24 cellular contexts compared by ENCODE assay signal in genomic region chr15:74240897-74241614, GRCh38. TPM values are rescaled to one million over a fixed set of nuclear protein-coding genes. Genes with fewer than 3 reads are reported as not detected.
DNase-seq lines count a peak whose midpoint lies in the region; ATAC-seq and TF ChIP-seq lines count a peak whose summit lies in the region.
"Had no signal": no experiment of that assay in that cellular context is flagged by ENCODE, and none has a peak within 500 bp of the region (broad histone marks: within the 10 kb centered on the region; RNA-seq: fewer than 3 reads in every experiment).

No MANE protein-coding gene starts in this region.

- ATAC-seq in left cardiac atrium (no peak), HG02938 (IDR thresholded peaks at IDR 0.05; ENCODE audit: unreplicated experiment) (no peak)
- ATAC-seq: activated naive CD8-positive, alpha-beta T cell treated with anti-CD3 and anti-CD28 coated beads, Interleukin-2, amount 50 U/mL, for 24 hours; activated T-helper 17 cell treated with anti-CD3 and anti-CD28 coated beads, Interleukin-2, amount 50 U/mL, for 72 hours; naive thymus-derived CD4-positive, alpha-beta T cell had no signal

- H3F3A ChIP-seq in PC-9 (ENCODE audit: insufficient read depth, low read depth), result peaks cover 28% of the 10 kb centered on the region

- no peak overlapping the region for H2BK15ac ChIP-seq in mesenchymal stem cell (ENCODE audit: low read depth, poor library complexity, severe bottlenecking)

- H3K14ac ChIP-seq in mesenchymal stem cell (ENCODE audit: low read length in 2 of 2), result no peak overlapping the region

- no peak overlapping the region for H2BK120ac ChIP-seq in mesenchymal stem cell (ENCODE audit: low read depth, low read length)

- H3K9me3 ChIP-seq in right atrium auricular region (no peaks in the 10 kb centered on the region), PC-9 (ENCODE audit: insufficient read depth, low read depth) (no peaks in the 10 kb centered on the region), mesenchymal stem cell (ENCODE audit: control insufficient read depth, low read length) (no peaks in the 10 kb centered on the region)
- H3K9me3 ChIP-seq: Peyer's patch, sigmoid colon, vagina had no signal

- H3K18ac ChIP-seq in mesenchymal stem cell (ENCODE audit: low read depth in 1 of 2, low read length in 2 of 2), result peak overlapping the region in 1 of 2 experiments; percentile 46

- no peaks in the 10 kb centered on the region for H3K79me1 ChIP-seq in mesenchymal stem cell (replicated peaks; ENCODE audit: low read length, poor library complexity, severe bottlenecking)

- H3K4ac ChIP-seq in mesenchymal stem cell (ENCODE audit: low read depth in 1 of 2, low read length in 2 of 2), result no peak overlapping the region

- H4K91ac ChIP-seq in mesenchymal stem cell (ENCODE audit: low read length), result no peak overlapping the region

- intact Hi-C loops in left cardiac atrium (cut with DNase I) (loop anchor here in 1 of 2 donors (10.0 kb wide), 1 partner anchor 106 kb away; the partner anchor contains the start of gene ISLR2), PC-9 (cut with micrococcal nuclease; ENCODE audit: unreplicated experiment) (loop anchor here (1.0 to 5.0 kb wide), 6 partner anchors 26 to 111 kb away; partner anchors contain the start of gene ISLR2)

- H2AFZ ChIP-seq in PC-9, result no peak overlapping the region
- no peak overlapping the region for H2AFZ ChIP-seq in mesenchymal stem cell (ENCODE audit: low read depth, low read length)

- no peaks in the 10 kb centered on the region for H4K20me1 ChIP-seq in PC-9 (ENCODE audit: insufficient read depth)

- no peak for DNase-seq in right atrium auricular region (ENCODE audit: low spot score)
- no peak for DNase-seq in left cardiac atrium
- DNase-seq in PC-9, result no peak
- DNase-seq in mesenchymal stem cell, result no peak
- no peak for DNase-seq in cerebellum (ENCODE audit: low spot score)
- no peak for DNase-seq in stimulated activated CD8-positive, alpha-beta memory T cell treated with anti-CD3 and anti-CD28 coated beads, Interleukin-4, amount 100 ng/mL, for 48 hours
- DNase-seq: activated B cell treated with CpG ODN at 0.5 μM for 24 hours; activated CD4-positive, alpha-beta T cell treated with anti-CD3 and anti-CD28 coated beads, Interleukin-2, amount 50 U/mL, for 4 hours; activated CD8-positive, alpha-beta memory T cell treated with anti-CD3 and anti-CD28 coated beads, Interleukin-2, amount 50 U/mL, for 4 hours; activated naive CD8-positive, alpha-beta T cell treated with anti-CD3 and anti-CD28 coated beads, Interleukin-2, amount 50 U/mL, for 24 hours; Karpas-422; naive thymus-derived CD4-positive, alpha-beta T cell; NCI-H1048; NCI-H446 treated with DMSO at 0.1 percent for 48 hours; NK-92 treated with Interleukin-12 subunit alpha and Interleukin-12 subunit beta, amount 100 ng/mL, for 24 hours; Peyer's patch; sigmoid colon; stimulated activated CD4-positive, alpha-beta T cell treated with anti-CD3 and anti-CD28 coated beads, Interleukin-15, amount 100 ng/mL, for 24 hours; T1000 had no signal

- H3K27me3 ChIP-seq in right atrium auricular region, result no peaks in the 10 kb centered on the region
- H3K27me3 ChIP-seq in PC-9 (ENCODE audit: insufficient read depth, low read depth), result no peaks in the 10 kb centered on the region
- peaks cover 14 to 16% of the 10 kb centered on the region in 2 experiments for H3K27me3 ChIP-seq in mesenchymal stem cell (ENCODE audit: control insufficient read depth in 1 of 2, insufficient read depth in 1 of 2, low read length in 2 of 2)
- H3K27me3 ChIP-seq: Peyer's patch, vagina had no signal

- H3K79me2 ChIP-seq in PC-9 (ENCODE audit: low read depth), result no peaks in the 10 kb centered on the region

- POLR2A ChIA-PET in PC-9 (lab: Charles Lee; ENCODE audit: unreplicated experiment), result no interaction called here

- no peak overlapping the region for H3K9ac ChIP-seq in mesenchymal stem cell (ENCODE audit: low read length)

- H3K36me3 ChIP-seq in right atrium auricular region, result no peaks in the 10 kb centered on the region
- H3K36me3 ChIP-seq in PC-9 (ENCODE audit: low read depth), result no peaks in the 10 kb centered on the region
- no peaks in the 10 kb centered on the region for H3K36me3 ChIP-seq in mesenchymal stem cell (ENCODE audit: control insufficient read depth in 1 of 2, insufficient read depth in 2 of 2, low read depth in 1 of 2, low read length in 2 of 2)
- H3K36me3 ChIP-seq: Peyer's patch, sigmoid colon, vagina had no signal

- 62% methylated on average over 4 of the region's 4 CpGs for WGBS in mesenchymal stem cell

- H3K4me1 ChIP-seq in right atrium auricular region (peaks cover 0 to 52% of the 10 kb centered on the region in 2 donors), PC-9 (replicated peaks; ENCODE audit: insufficient read depth) (peaks cover 58% of the 10 kb centered on the region), mesenchymal stem cell (ENCODE audit: control insufficient read depth, insufficient read depth, low read depth, low read length) (peaks cover 48% of the 10 kb centered on the region)

- H2BK12ac ChIP-seq in mesenchymal stem cell (ENCODE audit: low read length in 2 of 2), result no peak overlapping the region

- H2BK5ac ChIP-seq in mesenchymal stem cell (ENCODE audit: low read depth, low read length, poor library complexity, severe bottlenecking), result no peak overlapping the region

- no peak overlapping the region for H4K8ac ChIP-seq in mesenchymal stem cell (ENCODE audit: low read length)

- BruUV-seq in PC-9 (replicated peaks; lab: Mats Ljungman, UMichigan), result no TSS peak

- no peaks in the 10 kb centered on the region for H3K9me2 ChIP-seq in PC-9 (ENCODE audit: insufficient read depth)

- no peak overlapping the region for H3K23ac ChIP-seq in mesenchymal stem cell (ENCODE audit: low read length in 2 of 2)

- H3K4me2 ChIP-seq in PC-9 (peak overlapping the region; percentile 26; the same call in 1 of the 2 replicates), mesenchymal stem cell (ENCODE audit: low read length, poor library complexity, severe bottlenecking) (no peak overlapping the region)

- CTCF ChIA-PET in PC-9 (lab: Charles Lee), result interaction anchor here (0.6 kb wide), 1 partner anchor 131 kb away, joined by 3 read pairs; no protein-coding TSS in a partner anchor

- TF ChIP-seq CTCF in right atrium auricular region (IDR thresholded peaks at IDR 0.05), result no peak
- TF ChIP-seq CTCF in PC-9 (conservative IDR thresholded peaks at IDR 0.05), result no peak

- peak overlapping the region; percentile 46 for H2AK5ac ChIP-seq in mesenchymal stem cell (ENCODE audit: low read length, severe bottlenecking)

- H3K4me3 ChIP-seq in right atrium auricular region (no peak overlapping the region), PC-9 (no peak overlapping the region), mesenchymal stem cell (ENCODE audit: insufficient read depth in 1 of 2, low read depth in 1 of 2, low read length in 2 of 2) (no peak overlapping the region)
- H3K4me3 ChIP-seq: Peyer's patch, sigmoid colon, vagina had no signal

- H3K27ac ChIP-seq in right atrium auricular region (peak overlapping the region; percentile 55 to 64), PC-9 (peak overlapping the region; percentile 63; the same call in 1 of the 2 replicates), mesenchymal stem cell (ENCODE audit: low read length, poor library complexity, severe bottlenecking) (no peak overlapping the region)
- H3K27ac ChIP-seq: vagina had no signal

RNA-seq across cellular contexts. Expression of gene CCDC33, which starts 4.9 kb away (rescaled TPM):
- total RNA-seq in right atrium auricular region (not detected), left cardiac atrium (not detected), PC-9 (2021) (7.5 and 15.4 TPM in 2 replicates), cerebellum (0.27 TPM)
- 0.29 TPM for polyA plus RNA-seq in mesenchymal stem cell (2013, experiment 1 of 2)
- polyA plus RNA-seq in mesenchymal stem cell (2013, experiment 2 of 2), result 0.40 TPM
- total RNA-seq: activated B cell treated with CpG ODN at 0.5 μM for 24 hours; activated T-helper 17 cell treated with anti-CD3 and anti-CD28 coated beads, Interleukin-2, amount 50 U/mL, for 72 hours; bronchial epithelial cell; mesenteric fat pad; naive thymus-derived CD4-positive, alpha-beta T cell; sigmoid colon; vagina had no signal
- polyA plus RNA-seq: naive thymus-derived CD4-positive, alpha-beta T cell had no signal

RNA-seq across cellular contexts. Expression of gene STRA6, which starts 38.5 kb away (rescaled TPM):
- total RNA-seq in right atrium auricular region, result under 1 TPM; 0.22 to 0.55 TPM
- not detected for total RNA-seq in left cardiac atrium
- total RNA-seq in PC-9 (2021), result 64.9 and 83.6 TPM in 2 replicates
- 13.9 TPM for polyA plus RNA-seq in mesenchymal stem cell (2013, experiment 1 of 2)
- polyA plus RNA-seq in mesenchymal stem cell (2013, experiment 2 of 2), result 12.6 TPM
- total RNA-seq in cerebellum, result 12.6 TPM
- total RNA-seq: activated B cell treated with CpG ODN at 0.5 μM for 24 hours; activated T-helper 17 cell treated with anti-CD3 and anti-CD28 coated beads, Interleukin-2, amount 50 U/mL, for 72 hours; mesenteric fat pad; naive thymus-derived CD4-positive, alpha-beta T cell had no signal
- polyA plus RNA-seq: naive thymus-derived CD4-positive, alpha-beta T cell had no signal
